8 cellular contexts compared by ENCODE assay signal in the genomic region with DNA sequence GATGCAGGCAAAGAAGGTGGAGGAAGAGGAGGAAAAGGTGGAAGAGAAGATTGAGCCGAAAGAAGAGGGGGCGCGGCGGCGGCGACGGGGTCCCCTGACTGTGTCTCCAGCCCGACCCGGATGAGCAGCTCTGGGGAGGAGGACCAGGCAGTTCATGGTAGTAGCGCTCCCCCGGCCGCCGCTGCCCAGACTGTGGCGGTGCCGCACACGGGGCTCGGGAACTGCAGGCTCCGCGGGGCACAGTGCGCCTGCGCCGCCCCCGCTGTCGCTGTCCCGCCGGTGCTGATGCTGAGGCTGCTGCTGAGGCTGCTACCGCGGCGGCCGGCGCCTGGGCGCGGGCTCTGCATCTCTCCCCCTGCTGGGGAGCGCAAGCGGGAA. TPM values are rescaled to one million over a fixed set of nuclear protein-coding genes. Genes with fewer than 3 reads are reported as not detected.
DNase-seq lines count a peak whose midpoint lies in the region; ATAC-seq, FAIRE-seq and TF ChIP-seq lines count a peak whose summit lies in the region.

A gene with protein sequence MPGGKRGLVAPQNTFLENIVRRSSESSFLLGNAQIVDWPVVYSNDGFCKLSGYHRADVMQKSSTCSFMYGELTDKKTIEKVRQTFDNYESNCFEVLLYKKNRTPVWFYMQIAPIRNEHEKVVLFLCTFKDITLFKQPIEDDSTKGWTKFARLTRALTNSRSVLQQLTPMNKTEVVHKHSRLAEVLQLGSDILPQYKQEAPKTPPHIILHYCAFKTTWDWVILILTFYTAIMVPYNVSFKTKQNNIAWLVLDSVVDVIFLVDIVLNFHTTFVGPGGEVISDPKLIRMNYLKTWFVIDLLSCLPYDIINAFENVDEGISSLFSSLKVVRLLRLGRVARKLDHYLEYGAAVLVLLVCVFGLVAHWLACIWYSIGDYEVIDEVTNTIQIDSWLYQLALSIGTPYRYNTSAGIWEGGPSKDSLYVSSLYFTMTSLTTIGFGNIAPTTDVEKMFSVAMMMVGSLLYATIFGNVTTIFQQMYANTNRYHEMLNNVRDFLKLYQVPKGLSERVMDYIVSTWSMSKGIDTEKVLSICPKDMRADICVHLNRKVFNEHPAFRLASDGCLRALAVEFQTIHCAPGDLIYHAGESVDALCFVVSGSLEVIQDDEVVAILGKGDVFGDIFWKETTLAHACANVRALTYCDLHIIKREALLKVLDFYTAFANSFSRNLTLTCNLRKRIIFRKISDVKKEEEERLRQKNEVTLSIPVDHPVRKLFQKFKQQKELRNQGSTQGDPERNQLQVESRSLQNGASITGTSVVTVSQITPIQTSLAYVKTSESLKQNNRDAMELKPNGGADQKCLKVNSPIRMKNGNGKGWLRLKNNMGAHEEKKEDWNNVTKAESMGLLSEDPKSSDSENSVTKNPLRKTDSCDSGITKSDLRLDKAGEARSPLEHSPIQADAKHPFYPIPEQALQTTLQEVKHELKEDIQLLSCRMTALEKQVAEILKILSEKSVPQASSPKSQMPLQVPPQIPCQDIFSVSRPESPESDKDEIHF (minus strand): TSS at position 225 of the 378 bp plus-strand sequence. CDS start 272 bp downstream, outside the sequence.

- FAIRE-seq in A549 (lab: Jason Lieb, UNC) = no peak

- H3K27ac ChIP-seq in A549 = no peak within 1 kb of the TSS

- H3K4me3 ChIP-seq in A549 = peak within 1 kb of the TSS; percentile 45

- DNase-seq in A549 (ENCODE audit: low read depth in 1 of 2, low spot score in 1 of 2) (peak; percentile 14 to 33), NCI-H510A (lab: John Stamatoyannopoulos, UW) (peak; percentile 66), dedifferentiated amniotic fluid mesenchymal stem cell (ENCODE audit: extremely low spot score) (peak; percentile 31), midbrain (lab: John Stamatoyannopoulos, UW) (peak; percentile 43), ureter (ENCODE audit: low spot score) (no peak), AML-193 (lab: John Stamatoyannopoulos, UW) (no peak)

- CTCF ChIA-PET in A549 (lab: Yijun Ruan, JAX) = no interaction called here

- WGBS in A549 (ENCODE audit: missing lambda C conversion rate) = 16% methylated on average over 16 of the region's 35 CpGs

- no peak for TF ChIP-seq RAD21 in A549 (conservative IDR thresholded peaks at IDR 0.05 in 1 of 2, IDR thresholded peaks at IDR 0.05 in 1 of 2)

- H3K4me1 ChIP-seq in A549 = peaks cover 3% of the 10 kb centered on the region; the same call in 1 of the 3 replicates

- TF ChIP-seq POLR2A in A549 (IDR thresholded peaks at IDR 0.05; ENCODE audit: low read length) = no peak

- POLR2A ChIA-PET in A549 (lab: Yijun Ruan, JAX) = interaction anchor here (0.6 kb wide), 1 partner anchor 10 kb away, joined by 3 read pairs; no protein-coding TSS in a partner anchor

- no peak for TF ChIP-seq EP300 in A549 (IDR thresholded peaks at IDR 0.05)

- H3K4me2 ChIP-seq in A549 = peak within 1 kb of the TSS; percentile 98

- peak; percentile 84 to 92 for ATAC-seq in A549
- peak; percentile 52 for ATAC-seq in GM19438 (IDR thresholded peaks at IDR 0.05; ENCODE audit: low read depth, unreplicated experiment)
- no peak for ATAC-seq in GM18870 (IDR thresholded peaks at IDR 0.05; ENCODE audit: unreplicated experiment)

- H3K9me3 ChIP-seq in A549 = no peaks in the 10 kb centered on the region

- TF ChIP-seq CTCF in A549 (IDR thresholded peaks at IDR 0.05) = no peak

TF ChIP-seq in A549, 52 proteins besides CTCF, POLR2A, EP300 and RAD21:
- no peak for TF ChIP-seq KDM5A (IDR thresholded peaks at IDR 0.05)
- no peak for TF ChIP-seq CEBPB (IDR thresholded peaks at IDR 0.05)
- no peak for TF ChIP-seq ZC3H11A (IDR thresholded peaks at IDR 0.05)
- TF ChIP-seq EHF (CRISPR knock-in tag; IDR thresholded peaks at IDR 0.05) = no peak
- no peak for TF ChIP-seq POLR2AphosphoS2 (conservative IDR thresholded peaks at IDR 0.05; ENCODE audit: low read length)
- no peak for TF ChIP-seq SREBF2 (IDR thresholded peaks at IDR 0.05)
- no peak for TF ChIP-seq TP53 (CRISPR knock-in tag; IDR thresholded peaks at IDR 0.05)
- TF ChIP-seq ZNF302 (CRISPR knock-in tag; IDR thresholded peaks at IDR 0.05) = no peak
- no peak for TF ChIP-seq RNF2 (IDR thresholded peaks at IDR 0.05; ENCODE audit: borderline replicate concordance, low read depth)
- TF ChIP-seq, protein P1, sequence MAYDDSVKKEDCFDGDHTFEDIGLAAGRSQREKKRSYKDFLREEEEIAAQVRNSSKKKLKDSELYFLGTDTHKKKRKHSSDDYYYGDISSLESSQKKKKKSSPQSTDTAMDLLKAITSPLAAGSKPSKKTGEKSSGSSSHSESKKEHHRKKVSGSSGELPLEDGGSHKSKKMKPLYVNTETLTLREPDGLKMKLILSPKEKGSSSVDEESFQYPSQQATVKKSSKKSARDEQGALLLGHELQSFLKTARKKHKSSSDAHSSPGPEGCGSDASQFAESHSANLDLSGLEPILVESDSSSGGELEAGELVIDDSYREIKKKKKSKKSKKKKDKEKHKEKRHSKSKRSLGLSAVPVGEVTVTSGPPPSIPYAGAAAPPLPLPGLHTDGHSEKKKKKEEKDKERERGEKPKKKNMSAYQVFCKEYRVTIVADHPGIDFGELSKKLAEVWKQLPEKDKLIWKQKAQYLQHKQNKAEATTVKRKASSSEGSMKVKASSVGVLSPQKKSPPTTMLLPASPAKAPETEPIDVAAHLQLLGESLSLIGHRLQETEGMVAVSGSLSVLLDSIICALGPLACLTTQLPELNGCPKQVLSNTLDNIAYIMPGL (CRISPR knock-in tag; IDR thresholded peaks at IDR 0.05; ENCODE audit: borderline replicate concordance) = no peak
- TF ChIP-seq, protein P2, sequence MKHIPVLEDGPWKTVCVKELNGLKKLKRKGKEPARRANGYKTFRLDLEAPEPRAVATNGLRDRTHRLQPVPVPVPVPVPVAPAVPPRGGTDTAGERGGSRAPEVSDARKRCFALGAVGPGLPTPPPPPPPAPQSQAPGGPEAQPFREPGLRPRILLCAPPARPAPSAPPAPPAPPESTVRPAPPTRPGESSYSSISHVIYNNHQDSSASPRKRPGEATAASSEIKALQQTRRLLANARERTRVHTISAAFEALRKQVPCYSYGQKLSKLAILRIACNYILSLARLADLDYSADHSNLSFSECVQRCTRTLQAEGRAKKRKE (CRISPR knock-in tag; IDR thresholded peaks at IDR 0.05; ENCODE audit: low read depth) = no peak

RNA-seq across cellular contexts. Expression of the gene that starts here (rescaled TPM):
- polyA plus RNA-seq in A549 (2011; rRNA removed) (0.01 TPM in 1 of 2 replicates, not detected in the other), A549 (2017; fragmentation: RNase III; extraction: RNeasy Plus Mini Kit Qiagen cat#74134 plus additional on column Dnase treatment) (not detected in 3 replicates)
- polyA plus RNA-seq in A549 (2012; cell fraction: cytosol; rRNA removed) = 0.01 TPM in 1 of 2 replicates, not detected in the other
- not detected in 2 replicates for polyA plus RNA-seq in A549 (2012; cell fraction: nucleus; rRNA removed)
- not detected in 2 replicates for polyA minus RNA-seq in A549 (2011; rRNA and poly(A)+ RNA removed)
- not detected for total RNA-seq in ureter

Comparison
In these comparisons a context has a peak if more than half of its experiments do, and no peak if none do; other contexts are left out.
1. Peak in DNase-seq, ATAC-seq, H3K4me3 ChIP-seq and H3K4me2 ChIP-seq in A549; RNA of the gene not detected or under 1 TPM.
2. DNase-seq: peak in NCI-H510A (single experiment), dedifferentiated amniotic fluid mesenchymal stem cell (single experiment) and midbrain (single experiment); none in ureter (single experiment) and AML-193 (0 of 2).